ENCODE assay signal across 8 cellular contexts in genomic region chr1:176216031-176216430, GRCh38.
"Had no signal": no experiment of that assay in that cellular context is flagged by ENCODE, and none has a peak within 500 bp of the region (broad histone marks: within the 10 kb centered on the region; RNA-seq: fewer than 3 reads in every experiment).

No MANE protein-coding gene starts in this region.

- ATAC-seq: GM12878 had no signal

- FAIRE-seq: G401.6, GM12878, GM12891, GM12892, GM18507, GM19239 had no signal

- H3K4me3 ChIP-seq: GM12878 had no signal

- DNase-seq: GDM1, GF-D8 had no signal
